8 cellular contexts compared by ENCODE assay signal in the genomic region with DNA sequence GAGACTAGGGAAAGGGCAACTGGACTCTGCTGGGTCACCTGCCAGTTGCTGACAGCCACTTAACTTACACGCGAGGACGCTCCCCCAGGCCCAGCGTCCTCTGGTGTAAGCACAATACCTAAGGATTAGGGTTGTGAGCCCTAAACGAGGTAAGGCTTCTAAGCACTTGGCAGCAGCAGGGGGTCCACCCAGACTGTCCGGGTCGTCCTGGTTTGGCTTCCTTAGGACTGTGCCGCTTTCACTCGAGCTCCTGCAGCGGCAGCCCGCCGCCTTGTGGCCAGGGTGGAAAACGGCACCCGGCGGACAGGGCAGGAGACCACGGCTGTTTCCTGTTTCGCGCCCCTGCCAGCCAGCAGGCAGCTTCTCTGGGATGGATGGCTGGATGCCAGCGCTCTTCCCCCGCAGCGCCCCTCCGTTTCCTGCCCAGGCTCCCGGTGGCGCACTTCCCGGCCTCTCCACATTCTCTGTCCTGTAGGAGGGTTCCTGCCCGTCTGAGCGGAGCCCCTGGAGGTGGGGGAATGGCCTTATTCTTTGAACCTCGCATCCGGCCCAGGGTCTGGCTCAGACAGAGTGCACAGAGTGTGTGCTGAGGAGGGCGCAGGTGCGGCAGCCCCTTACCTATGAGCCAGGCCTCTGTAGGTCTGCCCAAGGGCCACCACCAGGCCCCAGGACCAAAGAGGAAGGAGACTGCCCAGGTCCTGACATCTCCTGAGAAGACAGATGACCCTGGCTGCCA. TPM values are rescaled to one million over a fixed set of nuclear protein-coding genes. Genes with fewer than 3 reads are reported as not detected.
DNase-seq lines count a peak whose midpoint lies in the region; ATAC-seq, FAIRE-seq and TF ChIP-seq lines count a peak whose summit lies in the region.

No MANE protein-coding gene starts in this region.

- H3K36me3 ChIP-seq in bronchial epithelial cell (ENCODE audit: control insufficient read depth, insufficient read depth, low read length): no peaks in the 10 kb centered on the region
- no peaks in the 10 kb centered on the region for H3K36me3 ChIP-seq in kidney epithelial cell (ENCODE audit: control insufficient read depth, insufficient read depth, low read length)

- H3K27me3 ChIP-seq in bronchial epithelial cell (ENCODE audit: control insufficient read depth, insufficient read depth, low read length) (peaks cover 36% of the 10 kb centered on the region), kidney epithelial cell (ENCODE audit: control insufficient read depth, insufficient read depth, low read length) (peaks cover 46% of the 10 kb centered on the region)

- FAIRE-seq in bronchial epithelial cell (lab: Jason Lieb, UNC): no peak

- TF ChIP-seq CTCF in WI38 (IDR thresholded peaks at IDR 0.05; ENCODE audit: low read depth, low read length): peak; percentile 90
- TF ChIP-seq CTCF in bronchial epithelial cell (IDR thresholded peaks at IDR 0.05; ENCODE audit: insufficient read depth, low read length, severe bottlenecking): peak; percentile 90
- peak; percentile 95 for TF ChIP-seq CTCF in kidney epithelial cell (IDR thresholded peaks at IDR 0.05; ENCODE audit: insufficient read depth, low read length, poor library complexity, severe bottlenecking)

- H3K4me3 ChIP-seq in WI38 (ENCODE audit: low read depth, low read length) (peak overlapping the region; percentile 41), bronchial epithelial cell (ENCODE audit: low read depth, low read length) (no peak overlapping the region), kidney epithelial cell (ENCODE audit: low read depth, low read length) (no peak overlapping the region)

- ATAC-seq in HG02970 (IDR thresholded peaks at IDR 0.05; ENCODE audit: low FRiP score, unreplicated experiment): no peak

- DNase-seq in CMK (ENCODE audit: low read depth): peak; percentile 48
- DNase-seq in HCEC 1CT: peak; percentile 59
- peak; percentile 87 for DNase-seq in NCI-H2196 (lab: John Stamatoyannopoulos, UW; ENCODE audit: unreplicated experiment)
- peak; percentile 21 for DNase-seq in bronchial epithelial cell (ENCODE audit: low read depth)
- DNase-seq in kidney epithelial cell (ENCODE audit: low read depth): no peak
- DNase-seq in stimulated activated CD4-positive, alpha-beta T cell treated with anti-CD3 and anti-CD28 coated beads, Interleukin-1b, Interleukin-23, amount 100 ng/mL, for 1 hour (ENCODE audit: low read depth in 2 of 2): peak; percentile 54 to 59

RNA-seq across cellular contexts. Expression of a gene that starts 47.0 kb away (rescaled TPM):
- total RNA-seq in bronchial epithelial cell: 107 and 109 TPM in 2 replicates
- 94.0 and 99.7 TPM in 2 replicates for total RNA-seq in kidney epithelial cell
